ENCODE assay signal across 14 cellular contexts in the genomic region with DNA sequence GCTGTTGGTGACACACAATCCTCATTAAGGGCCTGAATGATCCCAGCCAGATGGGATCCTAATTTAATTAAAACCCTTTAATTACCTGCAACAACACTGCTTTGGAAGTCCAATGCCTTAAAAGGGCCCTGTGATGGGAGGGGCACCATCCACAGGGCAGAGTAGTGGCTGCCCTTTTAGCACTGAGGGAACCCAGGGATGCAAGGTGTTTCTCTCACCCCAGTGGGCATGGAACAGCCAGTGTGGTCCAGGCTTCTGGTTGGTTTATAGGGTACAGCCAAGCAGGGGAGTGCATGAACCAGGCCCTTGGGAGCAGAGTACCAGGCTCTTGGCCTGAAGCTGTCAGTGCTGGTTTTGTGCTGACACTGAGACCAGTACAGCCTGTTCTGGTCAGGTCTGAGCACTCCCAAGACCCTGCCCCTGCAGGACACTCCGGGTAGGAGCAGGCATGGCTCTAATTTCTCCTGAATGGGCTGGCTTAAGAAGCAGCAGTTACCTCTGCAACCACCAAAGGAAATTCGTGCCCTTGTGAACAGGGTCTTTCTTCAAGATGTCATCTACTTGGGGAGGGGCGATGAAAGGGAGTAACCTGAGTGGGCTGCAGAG. TPM values are rescaled to one million over a fixed set of nuclear protein-coding genes. Genes with fewer than 3 reads are reported as not detected.
DNase-seq lines count a peak whose midpoint lies in the region; ATAC-seq, FAIRE-seq and TF ChIP-seq lines count a peak whose summit lies in the region.
"Had no signal": no experiment of that assay in that cellular context is flagged by ENCODE, and none has a peak within 500 bp of the region (broad histone marks: within the 10 kb centered on the region; RNA-seq: fewer than 3 reads in every experiment).

No MANE protein-coding gene starts in this region.

- TF ChIP-seq RAD21 in A549 (conservative IDR thresholded peaks at IDR 0.05 in 1 of 2, IDR thresholded peaks at IDR 0.05 in 1 of 2): no peak
- TF ChIP-seq RAD21 in SK-N-SH (IDR thresholded peaks at IDR 0.05; ENCODE audit: low read length): no peak

- peaks cover 0 to 2% of the 10 kb centered on the region in 2 experiments for H3K36me3 ChIP-seq in SK-N-SH (replicated peaks in 1 of 2; ENCODE audit: control insufficient read depth in 1 of 2, insufficient read depth in 2 of 2, low read length in 1 of 2)

- peak; percentile 59 to 72 for DNase-seq in A549 (ENCODE audit: low read depth in 1 of 2, low spot score in 1 of 2)
- no peak for DNase-seq in GM13977 (ENCODE audit: low spot score)
- DNase-seq in SK-N-SH: peak; percentile 56
- no peak for DNase-seq in foreskin keratinocyte
- DNase-seq in foreskin melanocyte: no peak
- no peak for DNase-seq in activated gamma-delta T cell (lab: John Stamatoyannopoulos, UW)
- no peak for DNase-seq in RWPE1 (ENCODE audit: low spot score)
- DNase-seq in NCI-H2081 treated with DMSO at 0.1 percent for 48 hours (lab: John Stamatoyannopoulos, UW): no peak
- DNase-seq: activated CD8-positive, alpha-beta memory T cell treated with anti-CD3 and anti-CD28 coated beads, Interleukin-2, amount 10 ng/mL, durations not matched to agents 7 days and 5 days; KBM-7; left ventricle myocardium inferior; T-cell had no signal

- POLR2A ChIA-PET in A549 (lab: Yijun Ruan, JAX) (no interaction called here), SK-N-SH (lab: Yijun Ruan, JAX) (interaction anchor here (1.1 kb wide), 1 partner anchor 171 kb away, joined by 3 read pairs; a partner anchor contains a TSS), RWPE1 (lab: Yijun Ruan, JAX; ENCODE audit: low non-redundant PET) (no interaction called here)

- H4K20me1 ChIP-seq in SK-N-SH (ENCODE audit: insufficient read depth): no peaks in the 10 kb centered on the region

- WGBS in A549 (ENCODE audit: missing lambda C conversion rate): 85% methylated on average over 2 of the region's 3 CpGs
- 76% methylated on average over 3 of the region's 3 CpGs for WGBS in SK-N-SH (ENCODE audit: low lambda C conversion rate)

- H3F3A ChIP-seq in SK-N-SH (replicated peaks; ENCODE audit: insufficient read depth): peaks cover 15% of the 10 kb centered on the region

- peak; percentile 81 to 91 for ATAC-seq in A549
- peak; percentile 25 for ATAC-seq in foreskin keratinocyte
- ATAC-seq: activated CD8-positive, alpha-beta memory T cell treated with anti-CD3 and anti-CD28 coated beads, Interleukin-2, amount 10 ng/mL, durations not matched to agents 7 days and 5 days; T-cell had no signal

- no peak for TF ChIP-seq EP300 in A549 (IDR thresholded peaks at IDR 0.05)
- TF ChIP-seq EP300 in SK-N-SH (IDR thresholded peaks at IDR 0.05; ENCODE audit: borderline replicate concordance in 1 of 2, low read depth in 1 of 2, low read length in 1 of 2): no peak

- no peak overlapping the region for H3K9ac ChIP-seq in SK-N-SH
- H3K9ac ChIP-seq: parathyroid adenoma had no signal

- in situ Hi-C loops in GM13977 (cut with MboI; ENCODE audit: low pct_unique_long_range_greater_than_20kb, low sequenced_read_pairs, unreplicated experiment): no loop called here

- H3K9me3 ChIP-seq in A549 (no peaks in the 10 kb centered on the region), SK-N-SH (no peaks in the 10 kb centered on the region)
- H3K9me3 ChIP-seq: esophagus muscularis mucosa, left ventricle myocardium inferior had no signal

- no peak for TF ChIP-seq CTCF in A549 (IDR thresholded peaks at IDR 0.05)
- peak; percentile 5 for TF ChIP-seq CTCF in GM13977 (IDR thresholded peaks at IDR 0.05; ENCODE audit: extremely low read depth, insufficient read depth, missing control alignments)
- TF ChIP-seq CTCF in SK-N-SH (IDR thresholded peaks at IDR 0.05): peak; percentile 39; the same call in 1 of the 2 replicates
- TF ChIP-seq CTCF in foreskin keratinocyte (conservative IDR thresholded peaks at IDR 0.05): peak; percentile 19
- TF ChIP-seq CTCF in RWPE1 (conservative IDR thresholded peaks at IDR 0.05; ENCODE audit: low read depth): no peak

- H3K27ac ChIP-seq in A549 (no peak overlapping the region), SK-N-SH (ENCODE audit: low read depth in 2 of 2, low read length in 1 of 2) (no peak overlapping the region), foreskin keratinocyte (no peak overlapping the region), RWPE1 (no peak overlapping the region)
- H3K27ac ChIP-seq: esophagus muscularis mucosa, left ventricle myocardium inferior, parathyroid adenoma had no signal

- H2AFZ ChIP-seq in SK-N-SH (ENCODE audit: low read depth): no peak overlapping the region
- H2AFZ ChIP-seq: parathyroid adenoma had no signal

- CTCF ChIA-PET in A549 (lab: Yijun Ruan, JAX) (interaction anchor here (3.2 to 40.8 kb wide), 4 partner anchors 10 to 117 kb away, joined by 17 to 2008 read pairs (median 68); a partner anchor contains a TSS), SK-N-SH (lab: Yijun Ruan, JAX) (interaction anchor here (0.7 to 48.9 kb wide), 6 partner anchors 9 to 108 kb away, joined by 3 to 2107 read pairs (median 5); a partner anchor contains a TSS), RWPE1 (lab: Yijun Ruan, JAX) (interaction anchor here (0.7 kb wide), 1 partner anchor 112 kb away, joined by 3 read pairs; no protein-coding TSS in a partner anchor)

- no peak for FAIRE-seq in A549 (lab: Jason Lieb, UNC)

- no peak for TF ChIP-seq POLR2A in A549 (IDR thresholded peaks at IDR 0.05; ENCODE audit: low read length)

- H3K4me2 ChIP-seq in A549 (no peak overlapping the region), SK-N-SH (no peak overlapping the region)

- H3K9me2 ChIP-seq in SK-N-SH: no peaks in the 10 kb centered on the region

- H3K27me3 ChIP-seq in SK-N-SH (ENCODE audit: insufficient read depth) (no peaks in the 10 kb centered on the region), foreskin keratinocyte (no peaks in the 10 kb centered on the region)
- H3K27me3 ChIP-seq: esophagus muscularis mucosa had no signal

- H3K4me3 ChIP-seq in A549 (no peak overlapping the region), SK-N-SH (ENCODE audit: low read depth in 2 of 2, low read length in 1 of 2) (no peak overlapping the region)
- H3K4me3 ChIP-seq: esophagus muscularis mucosa, left ventricle myocardium inferior had no signal

- H3K4me1 ChIP-seq in A549: no peaks in the 10 kb centered on the region
- H3K4me1 ChIP-seq in SK-N-SH (ENCODE audit: control insufficient read depth in 1 of 2, insufficient read depth in 2 of 2, low read depth in 1 of 2, low read length in 1 of 2): peaks cover 8 to 28% of the 10 kb centered on the region in 2 experiments; a peak in 3 of 4 replicates
- H3K4me1 ChIP-seq in foreskin keratinocyte: no peaks in the 10 kb centered on the region
- H3K4me1 ChIP-seq: parathyroid adenoma had no signal

- H3K79me2 ChIP-seq in SK-N-SH (ENCODE audit: insufficient read depth): no peaks in the 10 kb centered on the region
- H3K79me2 ChIP-seq: parathyroid adenoma had no signal

TF ChIP-seq in A549, 52 proteins besides CTCF, POLR2A, EP300 and RAD21 (continues in another document):
- no peak for TF ChIP-seq HOXB5 (CRISPR knock-in tag; IDR thresholded peaks at IDR 0.05)
- no peak for TF ChIP-seq KDM1A (IDR thresholded peaks at IDR 0.05; ENCODE audit: low read depth)
- TF ChIP-seq, protein P1, sequence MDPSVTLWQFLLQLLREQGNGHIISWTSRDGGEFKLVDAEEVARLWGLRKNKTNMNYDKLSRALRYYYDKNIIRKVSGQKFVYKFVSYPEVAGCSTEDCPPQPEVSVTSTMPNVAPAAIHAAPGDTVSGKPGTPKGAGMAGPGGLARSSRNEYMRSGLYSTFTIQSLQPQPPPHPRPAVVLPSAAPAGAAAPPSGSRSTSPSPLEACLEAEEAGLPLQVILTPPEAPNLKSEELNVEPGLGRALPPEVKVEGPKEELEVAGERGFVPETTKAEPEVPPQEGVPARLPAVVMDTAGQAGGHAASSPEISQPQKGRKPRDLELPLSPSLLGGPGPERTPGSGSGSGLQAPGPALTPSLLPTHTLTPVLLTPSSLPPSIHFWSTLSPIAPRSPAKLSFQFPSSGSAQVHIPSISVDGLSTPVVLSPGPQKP (IDR thresholded peaks at IDR 0.05; ENCODE audit: low read depth, low read length): no peak
- no peak for TF ChIP-seq KDM5A (IDR thresholded peaks at IDR 0.05)
- TF ChIP-seq ZSCAN20 (CRISPR knock-in tag; IDR thresholded peaks at IDR 0.05): no peak
- no peak for TF ChIP-seq NR3C1 (IDR thresholded peaks at IDR 0.05)
- TF ChIP-seq RFX5 (IDR thresholded peaks at IDR 0.05): no peak
- no peak for TF ChIP-seq CHD2 (IDR thresholded peaks at IDR 0.05; ENCODE audit: low read length, partially characterized antibody)
- no peak for TF ChIP-seq RCOR1 (IDR thresholded peaks at IDR 0.05; ENCODE audit: low read depth, low read length)

RNA-seq across cellular contexts. Expression of a gene that starts 9.9 kb away (rescaled TPM):
- 0.07 and 0.12 TPM in 2 replicates for polyA plus RNA-seq in A549 (2011; rRNA removed)
- polyA plus RNA-seq in A549 (2012; cell fraction: cytosol; rRNA removed): 0.08 and 0.12 TPM in 2 replicates
- 0.05 TPM in 2 replicates for polyA plus RNA-seq in A549 (2012; cell fraction: nucleus; rRNA removed)
- 0.17 to 0.30 TPM (median 0.20 TPM) in 3 replicates for polyA plus RNA-seq in A549 (2017; fragmentation: RNase III; extraction: RNeasy Plus Mini Kit Qiagen cat#74134 plus additional on column Dnase treatment)
- polyA minus RNA-seq in A549 (2011; rRNA and poly(A)+ RNA removed): 0.08 TPM in 1 of 2 replicates, not detected in the other
- 0.30 and 0.31 TPM in 2 replicates for polyA plus RNA-seq in SK-N-SH (2012; rRNA removed)
- polyA plus RNA-seq in SK-N-SH (2012; cell fraction: cytosol; rRNA removed): 0.14 and 0.16 TPM in 2 replicates
- 0.25 and 0.34 TPM in 2 replicates for polyA plus RNA-seq in SK-N-SH (2012; cell fraction: nucleus; rRNA removed)
- total RNA-seq in foreskin keratinocyte: 1.1 and 2.0 TPM in 2 replicates
- 1.4 and 2.2 TPM in 2 replicates for polyA plus RNA-seq in foreskin keratinocyte
- total RNA-seq: T-cell had no signal

Comparison
In these comparisons a context has a peak if more than half of its experiments do, and no peak if none do; other contexts are left out.
1. DNase-seq: peak in A549 (2 of 2) and SK-N-SH (single experiment); none in GM13977 (single experiment), foreskin keratinocyte (0 of 2), foreskin melanocyte (single experiment), activated gamma-delta T cell (single experiment), RWPE1 (single experiment) and NCI-H2081 treated with DMSO at 0.1 percent for 48 hours (single experiment).
2. CTCF ChIP-seq: peak in GM13977 (single experiment), SK-N-SH (single experiment) and foreskin keratinocyte (single experiment); none in A549 (single experiment) and RWPE1 (single experiment).